In the genomic region with DNA sequence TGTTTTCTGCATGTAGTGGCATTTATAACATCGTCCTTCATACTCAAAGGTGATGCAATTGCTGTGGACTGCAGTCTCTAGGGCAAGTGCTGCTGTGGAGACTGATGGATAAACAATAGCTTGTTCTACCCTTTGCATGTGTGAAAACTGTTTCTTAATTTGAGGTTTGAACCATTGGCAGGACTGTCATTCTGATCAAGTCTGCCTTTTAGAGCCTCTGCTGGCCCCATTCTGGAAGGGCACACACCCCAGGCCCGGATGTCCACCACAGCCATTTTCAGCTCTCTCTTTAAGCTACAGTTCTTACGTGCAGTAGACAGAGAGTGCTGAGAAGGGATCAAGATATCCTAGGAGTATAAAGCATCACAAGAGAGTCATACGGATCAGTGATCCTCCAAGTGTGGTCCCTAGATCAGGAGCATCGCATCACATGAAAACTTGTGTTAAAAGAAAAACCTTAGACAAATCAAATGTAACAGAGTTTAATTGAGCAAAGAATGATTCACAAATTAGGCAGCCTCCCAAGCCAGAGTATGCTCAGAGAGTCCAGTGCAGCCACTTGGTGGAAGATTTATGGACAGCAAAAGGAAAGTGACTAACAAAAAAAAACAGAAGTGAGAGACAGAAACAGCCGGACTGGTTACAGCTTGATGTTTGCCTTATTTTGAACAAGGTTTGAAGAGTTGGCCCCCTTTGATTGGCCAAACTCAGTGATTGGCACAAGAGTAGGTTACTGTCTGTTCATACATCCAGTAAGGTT, we compare ENCODE assay signal across 8 cellular contexts. TPM values are rescaled to one million over a fixed set of nuclear protein-coding genes. Genes with fewer than 3 reads are reported as not detected.
A peak's percentile ranks its signal among the peaks of the same experiment; 100 is the strongest.
DNase-seq lines count a peak whose midpoint lies in the region; ATAC-seq and TF ChIP-seq lines count a peak whose summit lies in the region.

No MANE protein-coding gene starts in this region.

- CTCF ChIA-PET in PC-3 (lab: Charles Lee) = interaction anchor here (0.5 to 1.0 kb wide), 6 partner anchors 51 to 305 kb away, joined by 3 to 4 read pairs (median 3); a partner anchor contains a TSS

- intact Hi-C loops in PC-3 (cut with micrococcal nuclease) (no loop called here), tibial artery (cut with DNase I; ENCODE audit: low total_unique reads) (no loop called here)

- POLR2A ChIA-PET in PC-3 (lab: Charles Lee; ENCODE audit: unreplicated experiment) = interaction anchor here (0.6 kb wide), 2 partner anchors 154 to 1871 kb away, joined by 4 to 6 read pairs; no protein-coding TSS in a partner anchor

- H3K4me2 ChIP-seq in PC-3 (ENCODE audit: low read length) = peak overlapping the region; percentile 75

- H4K20me1 ChIP-seq in PC-3 (ENCODE audit: low read length) = no peaks in the 10 kb centered on the region

- TF ChIP-seq CTCF in PC-3 (conservative IDR thresholded peaks at IDR 0.05; ENCODE audit: low read depth, low read length) (no peak), tibial artery (IDR thresholded peaks at IDR 0.05) (peak in 1 of 2 experiments; percentile 6)

- H3K4me1 ChIP-seq in PC-3 (ENCODE audit: insufficient read depth, low read length) (peaks cover 37% of the 10 kb centered on the region), tibial artery (peaks cover 0 to 76% (median 20%) of the 10 kb centered on the region in 4 donors)

- no peaks in the 10 kb centered on the region for H3K79me2 ChIP-seq in PC-3 (ENCODE audit: low read length)

- ATAC-seq in GM18870 (IDR thresholded peaks at IDR 0.05; ENCODE audit: unreplicated experiment) (peak; percentile 52), HG02884 (IDR thresholded peaks at IDR 0.05; ENCODE audit: unreplicated experiment) (peak; percentile 51), PC-3 (peak; percentile 58)

- H3K27ac ChIP-seq in PC-3 (ENCODE audit: low read length) (no peak overlapping the region), tibial artery (peak overlapping the region; percentile 79 to 85)

- H3K36me3 ChIP-seq in PC-3 (ENCODE audit: low read depth, low read length) = no peaks in the 10 kb centered on the region
- no peaks in the 10 kb centered on the region for H3K36me3 ChIP-seq in tibial artery

- peak overlapping the region; percentile 18; the same call in 1 of the 2 replicates for H3K4me3 ChIP-seq in PC-3 (ENCODE audit: low read length)
- peak overlapping the region; percentile 21 to 43 for H3K4me3 ChIP-seq in tibial artery

- H3K27me3 ChIP-seq in PC-3 (ENCODE audit: low read length) = no peaks in the 10 kb centered on the region
- H3K27me3 ChIP-seq in tibial artery = no peaks in the 10 kb centered on the region

- no TSS peak for BruUV-seq in PC-3 (replicated peaks; lab: Mats Ljungman, UMichigan)

- H3K9ac ChIP-seq in PC-3 (ENCODE audit: low read length) = no peak overlapping the region

- 0 out of 2 replicates have a peak overlapping the region, but pooled peaks have one; percentile 16 for H2AFZ ChIP-seq in PC-3 (ENCODE audit: low read length)

- H3K9me3 ChIP-seq in PC-3 (ENCODE audit: low read length) (no peaks in the 10 kb centered on the region), tibial artery (no peaks in the 10 kb centered on the region)

- no peaks in the 10 kb centered on the region for H3F3A ChIP-seq in PC-3 (ENCODE audit: low read length, unreplicated experiment)

- DNase-seq in PC-3 (peak; percentile 41), glomerular visceral epithelial cell (ENCODE audit: extremely low spot score) (peak; percentile 85), tibial artery (no peak), NCI-H2081 (lab: John Stamatoyannopoulos, UW) (no peak), mucosa of gallbladder (ENCODE audit: low spot score) (no peak)
- no peak for DNase-seq in activated CD4-positive, alpha-beta T cell treated with anti-CD3 and anti-CD28 coated beads, Interleukin-2, amount 50 U/mL, for 1 hour

- no peaks in the 10 kb centered on the region for H3K9me2 ChIP-seq in PC-3 (replicated peaks; ENCODE audit: low read length)

RNA-seq across cellular contexts. Expression of a gene that starts 52.0 kb away (rescaled TPM):
- total RNA-seq in PC-3 (2014; rRNA removed) (0.46 and 0.66 TPM in 2 replicates), mucosa of gallbladder (24.3 TPM)

Comparison
In these comparisons a context has a peak if more than half of its experiments do, and no peak if none do; other contexts are left out.
1. DNase-seq: peak in PC-3 (single experiment) and glomerular visceral epithelial cell (single experiment); none in tibial artery (0 of 2), NCI-H2081 (0 of 2), activated CD4-positive, alpha-beta T cell treated with anti-CD3 and anti-CD28 coated beads, Interleukin-2, amount 50 U/mL, for 1 hour (single experiment) and mucosa of gallbladder (single experiment).
2. RNA of a gene that starts 52.0 kb away (total RNA-seq): 24.3 TPM in mucosa of gallbladder (single experiment); 0.46 to 0.66 TPM in PC-3; every median in the first group is over 10 times any median in the second.
3. Peak in every context shown above with its lines, with median percentiles within 50 percentile points of each other: ATAC-seq.